In the genomic region with DNA sequence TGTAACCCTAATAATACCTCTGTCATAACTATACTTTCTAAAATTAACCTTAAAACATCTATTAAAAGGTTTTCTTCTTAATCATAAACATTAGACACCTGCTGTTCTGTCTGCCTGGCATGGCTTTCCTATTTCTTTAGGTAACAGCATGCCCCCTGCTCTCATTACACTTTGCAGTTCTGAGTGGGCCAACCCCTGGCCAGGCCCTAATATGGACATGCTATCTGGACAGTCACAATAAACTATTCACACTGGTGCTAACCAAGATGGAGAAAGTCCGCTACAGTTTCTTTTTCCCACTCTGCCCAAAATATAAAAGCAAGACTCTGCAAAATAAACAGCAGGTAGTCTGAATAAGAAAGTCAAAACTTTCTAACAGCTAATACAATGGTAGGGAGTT, we compare ENCODE assay signal across 21 cellular contexts.
DNase-seq lines count a peak whose midpoint lies in the region; ATAC-seq and TF ChIP-seq lines count a peak whose summit lies in the region.
"Had no signal": no experiment of that assay in that cellular context is flagged by ENCODE, and none has a peak within 500 bp of the region (broad histone marks: within the 10 kb centered on the region; RNA-seq: fewer than 3 reads in every experiment).

No MANE protein-coding gene starts in this region.

- no peak for ATAC-seq in HG03280 (IDR thresholded peaks at IDR 0.05; ENCODE audit: unreplicated experiment)
- ATAC-seq: GM12878, Right ventricle myocardium inferior had no signal

- H3F3A ChIP-seq in DOHH2 (ENCODE audit: control insufficient read depth, insufficient read depth), result peaks cover 15% of the 10 kb centered on the region

- TF ChIP-seq POLR2A in esophagus muscularis mucosa (IDR thresholded peaks at IDR 0.05; ENCODE audit: low read depth), result no peak

- no peaks in the 10 kb centered on the region for H3K9me3 Mint-ChIP-seq in activated T-helper 1 cell treated with anti-CD3 and anti-CD28 coated beads, Interleukin-12 subunit alpha, Interleukin-12 subunit beta, Interleukin-2, Interleukin-4 antibody, amounts not matched to agents 30 ng/mL and 10 ng/mL and 1 ng/mL, durations not matched to agents 14 hours and 24 hours and 36 hours
- H3K9me3 Mint-ChIP-seq: CD8-positive, alpha-beta memory T cell had no signal

- peak overlapping the region; percentile 42 to 43 for H3K9ac ChIP-seq in stomach smooth muscle (ENCODE audit: low read length in 2 of 2)
- H3K9ac ChIP-seq: BLaER1 treated with 17β-estradiol and CSF1 and Interleukin-3, amounts not matched to agents 10 nM and 100 nM; KMS-11 had no signal

- no peak overlapping the region for H3K27ac Mint-ChIP-seq in activated T-helper 1 cell treated with anti-CD3 and anti-CD28 coated beads, Interleukin-12 subunit alpha, Interleukin-12 subunit beta, Interleukin-2, Interleukin-4 antibody, amounts not matched to agents 30 ng/mL and 10 ng/mL and 1 ng/mL, durations not matched to agents 14 hours and 24 hours and 36 hours

- no peaks in the 10 kb centered on the region for H3K36me3 Mint-ChIP-seq in activated T-helper 1 cell treated with anti-CD3 and anti-CD28 coated beads, Interleukin-12 subunit alpha, Interleukin-12 subunit beta, Interleukin-2, Interleukin-4 antibody, amounts not matched to agents 30 ng/mL and 10 ng/mL and 1 ng/mL, durations not matched to agents 14 hours and 24 hours and 36 hours (ENCODE audit: low read depth)
- H3K36me3 Mint-ChIP-seq: CD8-positive, alpha-beta memory T cell had no signal

- H3K9me2 ChIP-seq in DOHH2 (replicated peaks; ENCODE audit: control insufficient read depth, low read length), result no peaks in the 10 kb centered on the region

- 74% methylated on average over 1 of the region's 1 CpG for WGBS in esophagus muscularis mucosa

- H3K27me3 Mint-ChIP-seq in activated T-helper 1 cell treated with anti-CD3 and anti-CD28 coated beads, Interleukin-12 subunit alpha, Interleukin-12 subunit beta, Interleukin-2, Interleukin-4 antibody, amounts not matched to agents 30 ng/mL and 10 ng/mL and 1 ng/mL, durations not matched to agents 14 hours and 24 hours and 36 hours (ENCODE audit: insufficient read depth), result no peaks in the 10 kb centered on the region

- no peaks in the 10 kb centered on the region for H4K20me1 ChIP-seq in DOHH2 (ENCODE audit: control insufficient read depth, insufficient read depth, low read depth, low read length)
- H4K20me1 ChIP-seq: BLaER1 treated with 17β-estradiol and CSF1 and Interleukin-3, amounts not matched to agents 10 nM and 100 nM had no signal

- H3K4me1 Mint-ChIP-seq in activated T-helper 1 cell treated with anti-CD3 and anti-CD28 coated beads, Interleukin-12 subunit alpha, Interleukin-12 subunit beta, Interleukin-2, Interleukin-4 antibody, amounts not matched to agents 30 ng/mL and 10 ng/mL and 1 ng/mL, durations not matched to agents 14 hours and 24 hours and 36 hours (ENCODE audit: low read depth), result peaks cover 17% of the 10 kb centered on the region

- no peak overlapping the region for H3K27ac ChIP-seq in DOHH2 (ENCODE audit: low read depth, low read length)
- peak overlapping the region; percentile 27 to 63 (median 58) for H3K27ac ChIP-seq in esophagus muscularis mucosa (replicated peaks in 1 of 4)
- peak overlapping the region; percentile 66 for H3K27ac ChIP-seq in stomach smooth muscle (ENCODE audit: low read length)
- H3K27ac ChIP-seq: BLaER1 treated with 17β-estradiol and CSF1 and Interleukin-3, amounts not matched to agents 10 nM and 100 nM; KMS-11; SJSA1 had no signal

- peaks cover 93% of the 10 kb centered on the region for H3K4me1 ChIP-seq in DOHH2 (ENCODE audit: control insufficient read depth, low read length)
- peaks cover 1 to 11% (median 6%) of the 10 kb centered on the region in 4 donors for H3K4me1 ChIP-seq in esophagus muscularis mucosa
- peaks cover 5% of the 10 kb centered on the region for H3K4me1 ChIP-seq in stomach smooth muscle (ENCODE audit: control insufficient read depth, insufficient read depth, low read length)
- H3K4me1 ChIP-seq in BE2C, result no peaks in the 10 kb centered on the region
- H3K4me1 ChIP-seq: BLaER1 treated with 17β-estradiol and CSF1 and Interleukin-3, amounts not matched to agents 10 nM and 100 nM; HAP-1; SJSA1 had no signal

- intact Hi-C loops in esophagus muscularis mucosa (cut with DNase I), result no loop called here
- intact Hi-C loops in activated T-helper 1 cell treated with anti-CD3 and anti-CD28 coated beads, Interleukin-12 subunit alpha, Interleukin-12 subunit beta, Interleukin-2, Interleukin-4 antibody, amounts not matched to agents 30 ng/mL and 10 ng/mL and 1 ng/mL, durations not matched to agents 14 hours and 24 hours and 36 hours (cut with micrococcal nuclease), result no loop called here

- no peaks in the 10 kb centered on the region for H3K9me3 ChIP-seq in DOHH2 (ENCODE audit: control insufficient read depth, insufficient read depth, low read length)
- H3K9me3 ChIP-seq in esophagus muscularis mucosa, result no peaks in the 10 kb centered on the region
- H3K9me3 ChIP-seq in stomach smooth muscle (ENCODE audit: control insufficient read depth in 2 of 2, low read length in 2 of 2), result no peaks in the 10 kb centered on the region
- H3K9me3 ChIP-seq in BE2C, result no peaks in the 10 kb centered on the region
- H3K9me3 ChIP-seq: BLaER1 treated with 17β-estradiol and CSF1 and Interleukin-3, amounts not matched to agents 10 nM and 100 nM; HAP-1; SJSA1 had no signal

- TF ChIP-seq EP300 in esophagus muscularis mucosa (IDR thresholded peaks at IDR 0.05), result no peak

- H3K27me3 ChIP-seq in DOHH2 (ENCODE audit: control insufficient read depth, low read length) (no peaks in the 10 kb centered on the region), esophagus muscularis mucosa (no peaks in the 10 kb centered on the region), stomach smooth muscle (ENCODE audit: control insufficient read depth in 1 of 2, insufficient read depth in 2 of 2, low read length in 2 of 2) (no peaks in the 10 kb centered on the region), BE2C (peaks cover 6% of the 10 kb centered on the region)
- H3K27me3 ChIP-seq: BLaER1 treated with 17β-estradiol and CSF1 and Interleukin-3, amounts not matched to agents 10 nM and 100 nM had no signal

- DNase-seq in NCI-H69 (lab: John Stamatoyannopoulos, UW) (peak; percentile 38), esophagus muscularis mucosa (ENCODE audit: extremely low spot score) (no peak), BE2C (no peak)
- DNase-seq in activated T-helper 1 cell treated with anti-CD3 and anti-CD28 coated beads, Interleukin-12 subunit alpha, Interleukin-12 subunit beta, Interleukin-2, Interleukin-4 antibody, amounts not matched to agents 30 ng/mL and 10 ng/mL and 1 ng/mL, durations not matched to agents 14 hours and 24 hours and 36 hours (ENCODE audit: low spot score), result no peak
- DNase-seq: CD8-positive, alpha-beta memory T cell; DMS79 treated with DMSO at 0.1 percent for 48 hours; NCI-H1105; NCI-H1694 treated with DMSO at 0.1 percent for 48 hours; NCI-H2081 treated with DMSO at 0.1 percent for 48 hours; NCI-H2171 treated with DMSO at 0.1 percent for 48 hours; NCI-H524 treated with DMSO at 0.1 percent for 48 hours; OCI-M1 had no signal

- H3K4me3 Mint-ChIP-seq in activated T-helper 1 cell treated with anti-CD3 and anti-CD28 coated beads, Interleukin-12 subunit alpha, Interleukin-12 subunit beta, Interleukin-2, Interleukin-4 antibody, amounts not matched to agents 30 ng/mL and 10 ng/mL and 1 ng/mL, durations not matched to agents 14 hours and 24 hours and 36 hours, result no peak overlapping the region
- H3K4me3 Mint-ChIP-seq: CD8-positive, alpha-beta memory T cell had no signal

- TF ChIP-seq CTCF in DOHH2 (IDR thresholded peaks at IDR 0.05; ENCODE audit: low read depth, low read length, poor library complexity, severe bottlenecking) (no peak), esophagus muscularis mucosa (IDR thresholded peaks at IDR 0.05) (no peak), BE2C (IDR thresholded peaks at IDR 0.05; ENCODE audit: low read depth, low read length) (no peak)

- H3K4me2 ChIP-seq in DOHH2 (ENCODE audit: low read length), result peak overlapping the region; percentile 67
- H3K4me2 ChIP-seq: BLaER1 treated with 17β-estradiol and CSF1 and Interleukin-3, amounts not matched to agents 10 nM and 100 nM; KMS-11 had no signal

- H3K4me3 ChIP-seq in DOHH2 (ENCODE audit: low read length) (peak overlapping the region; percentile 13; the same call in 1 of the 2 replicates), esophagus muscularis mucosa (peak overlapping the region in 3 of 4 donors; percentile 19 to 27 (median 25)), stomach smooth muscle (ENCODE audit: low read length in 2 of 2) (peak overlapping the region; percentile 28 to 56), BE2C (ENCODE audit: low read depth, low read length) (no peak overlapping the region)
- H3K4me3 ChIP-seq: BLaER1 treated with 17β-estradiol and CSF1 and Interleukin-3, amounts not matched to agents 10 nM and 100 nM; GM12878; HAP-1; SJSA1 had no signal

- peaks cover 13% of the 10 kb centered on the region; the same call in 1 of the 2 replicates for H3K36me3 ChIP-seq in DOHH2 (ENCODE audit: control insufficient read depth, low read length)
- H3K36me3 ChIP-seq in esophagus muscularis mucosa, result no peaks in the 10 kb centered on the region
- no peaks in the 10 kb centered on the region for H3K36me3 ChIP-seq in stomach smooth muscle (ENCODE audit: control insufficient read depth in 2 of 2, insufficient read depth in 2 of 2, low read length in 2 of 2)
- no peaks in the 10 kb centered on the region; the same call in 1 of the 2 replicates for H3K36me3 ChIP-seq in BE2C
- H3K36me3 ChIP-seq: BLaER1 treated with 17β-estradiol and CSF1 and Interleukin-3, amounts not matched to agents 10 nM and 100 nM; HAP-1; SJSA1 had no signal

- peaks cover 70% of the 10 kb centered on the region for H3K79me2 ChIP-seq in DOHH2 (ENCODE audit: control insufficient read depth, low read length)
